Comparison of ENCODE assay signal across 8 cellular contexts in genomic region chr15:88894348-88894818, GRCh38. TPM values are rescaled to one million over a fixed set of nuclear protein-coding genes. Genes with fewer than 3 reads are reported as not detected.
A peak's percentile ranks its signal among the peaks of the same experiment; 100 is the strongest.
DNase-seq lines count a peak whose midpoint lies in the region; ATAC-seq and TF ChIP-seq lines count a peak whose summit lies in the region.

No MANE protein-coding gene starts in this region.

- peak overlapping the region; percentile 27 for H3K9ac ChIP-seq in Loucy (ENCODE audit: low read depth, low read length, poor library complexity, severe bottlenecking)

- H3K27ac ChIP-seq in 22Rv1 (no peak overlapping the region), suprapubic skin (no peak overlapping the region)

- peaks cover 23% of the 10 kb centered on the region for H3K4me1 ChIP-seq in Loucy (ENCODE audit: insufficient read depth, low read length, poor library complexity, severe bottlenecking)
- peaks cover 39% of the 10 kb centered on the region for H3K4me1 ChIP-seq in suprapubic skin

- ATAC-seq in GM18909 (IDR thresholded peaks at IDR 0.05; ENCODE audit: poor library complexity, unreplicated experiment): peak; percentile 55
- ATAC-seq in activated CD8-positive, alpha-beta T cell treated with anti-CD3 and anti-CD28 coated beads, Interleukin-2, amount 10 ng/mL, durations not matched to agents 7 days and 5 days: peak; percentile 70
- peak; percentile 76 for ATAC-seq in effector memory CD8-positive, alpha-beta T cell (replicated peaks)

- H3K4me3 ChIP-seq in Loucy (ENCODE audit: low read length, poor library complexity, severe bottlenecking) (peak overlapping the region; percentile 72), suprapubic skin (peak overlapping the region; percentile 50)

- CTCF ChIA-PET in activated CD8-positive, alpha-beta T cell treated with anti-CD3 and anti-CD28 coated beads, Interleukin-2, amount 10 ng/mL, durations not matched to agents 7 days and 5 days (lab: Charles Lee): interaction anchor here (0.6 to 3.1 kb wide), 7 partner anchors 9 to 280 kb away, joined by 3 to 34 read pairs (median 4); no protein-coding TSS in a partner anchor

- H3K9me2 ChIP-seq in Loucy (replicated peaks; ENCODE audit: low read depth, low read length): no peaks in the 10 kb centered on the region

- peaks cover 2% of the 10 kb centered on the region for H4K20me1 ChIP-seq in Loucy (ENCODE audit: insufficient read depth, low read length, poor library complexity, severe bottlenecking)

- TF ChIP-seq CTCF in 22Rv1 (IDR thresholded peaks at IDR 0.05) (peak; percentile 93), Loucy (conservative IDR thresholded peaks at IDR 0.05; ENCODE audit: low read length) (peak; percentile 68), nephron (IDR thresholded peaks at IDR 0.05; ENCODE audit: unreplicated experiment in 3 of 3) (peak; percentile 63 to 78 (median 74)), suprapubic skin (IDR thresholded peaks at IDR 0.05) (peak in 1 of 2 donors; percentile 65)

- POLR2A ChIA-PET in activated CD8-positive, alpha-beta T cell treated with anti-CD3 and anti-CD28 coated beads, Interleukin-2, amount 10 ng/mL, durations not matched to agents 7 days and 5 days (lab: Charles Lee): interaction anchor here (1.9 to 2.1 kb wide), 2 partner anchors 10 to 270 kb away, joined by 6 to 18 read pairs; no protein-coding TSS in a partner anchor

- 5% methylated on average over 19 of the region's 23 CpGs for WGBS in suprapubic skin

- H2AFZ ChIP-seq in Loucy (ENCODE audit: low read length): 0 out of 2 replicates have a peak overlapping the region, but pooled peaks have one; percentile 43

- peak; percentile 90 for DNase-seq in activated CD8-positive, alpha-beta T cell treated with anti-CD3 and anti-CD28 coated beads, Interleukin-2, amount 10 ng/mL, durations not matched to agents 7 days and 5 days
- peak; percentile 78 to 81 (median 79) for DNase-seq in effector memory CD8-positive, alpha-beta T cell
- DNase-seq in suprapubic skin (ENCODE audit: low spot score in 2 of 2): no peak
- no peak for DNase-seq in occipital lobe (lab: John Stamatoyannopoulos, UW)

- no peaks in the 10 kb centered on the region; the same call in 1 of the 2 replicates for H3K36me3 ChIP-seq in Loucy (ENCODE audit: insufficient read depth, low read length)
- H3K36me3 ChIP-seq in suprapubic skin: peaks cover 7% of the 10 kb centered on the region

- peak overlapping the region; percentile 84 for H3K4me3 Mint-ChIP-seq in activated CD8-positive, alpha-beta T cell treated with anti-CD3 and anti-CD28 coated beads, Interleukin-2, amount 10 ng/mL, durations not matched to agents 7 days and 5 days
- peak overlapping the region; percentile 78 to 84 for H3K4me3 Mint-ChIP-seq in effector memory CD8-positive, alpha-beta T cell
- peak overlapping the region; percentile 63 to 77 (median 70) for H3K4me3 Mint-ChIP-seq in nephron

- H3K4me1 Mint-ChIP-seq in activated CD8-positive, alpha-beta T cell treated with anti-CD3 and anti-CD28 coated beads, Interleukin-2, amount 10 ng/mL, durations not matched to agents 7 days and 5 days (ENCODE audit: low read depth): peaks cover 36% of the 10 kb centered on the region
- H3K4me1 Mint-ChIP-seq in effector memory CD8-positive, alpha-beta T cell (ENCODE audit: low read depth in 2 of 2): peaks cover 13 to 20% of the 10 kb centered on the region in 2 donors
- peaks cover 23% of the 10 kb centered on the region for H3K4me1 Mint-ChIP-seq in nephron

- TF ChIP-seq POLR2A in suprapubic skin (IDR thresholded peaks at IDR 0.05): no peak

- peak overlapping the region; percentile 77 for H3K27ac Mint-ChIP-seq in activated CD8-positive, alpha-beta T cell treated with anti-CD3 and anti-CD28 coated beads, Interleukin-2, amount 10 ng/mL, durations not matched to agents 7 days and 5 days
- H3K27ac Mint-ChIP-seq in effector memory CD8-positive, alpha-beta T cell: no peak overlapping the region
- H3K27ac Mint-ChIP-seq in nephron: no peak overlapping the region

- H3F3A ChIP-seq in Loucy (ENCODE audit: low read depth): no peaks in the 10 kb centered on the region

- H3K27me3 ChIP-seq in Loucy (ENCODE audit: insufficient read depth, low read length, poor library complexity, severe bottlenecking) (no peaks in the 10 kb centered on the region), suprapubic skin (peaks cover 6% of the 10 kb centered on the region)

- H3K36me3 Mint-ChIP-seq in activated CD8-positive, alpha-beta T cell treated with anti-CD3 and anti-CD28 coated beads, Interleukin-2, amount 10 ng/mL, durations not matched to agents 7 days and 5 days (ENCODE audit: low read depth): peaks cover 7% of the 10 kb centered on the region
- peaks cover 9% of the 10 kb centered on the region for H3K36me3 Mint-ChIP-seq in effector memory CD8-positive, alpha-beta T cell (ENCODE audit: insufficient read depth)
- no peaks in the 10 kb centered on the region for H3K36me3 Mint-ChIP-seq in nephron (ENCODE audit: low read depth)

- H3K9me3 ChIP-seq in Loucy (ENCODE audit: insufficient read depth, low read depth, low read length) (no peaks in the 10 kb centered on the region), suprapubic skin (no peaks in the 10 kb centered on the region)

- H3K27me3 Mint-ChIP-seq in activated CD8-positive, alpha-beta T cell treated with anti-CD3 and anti-CD28 coated beads, Interleukin-2, amount 10 ng/mL, durations not matched to agents 7 days and 5 days (ENCODE audit: low read depth): no peaks in the 10 kb centered on the region
- H3K27me3 Mint-ChIP-seq in effector memory CD8-positive, alpha-beta T cell: peaks cover 0 to 8% of the 10 kb centered on the region in 2 donors
- H3K27me3 Mint-ChIP-seq in nephron (ENCODE audit: low read depth): peaks cover 59% of the 10 kb centered on the region

- peak overlapping the region; percentile 80 for H3K4me2 ChIP-seq in Loucy (ENCODE audit: low read depth, low read length, poor library complexity, severe bottlenecking)

- TF ChIP-seq EP300 in suprapubic skin (IDR thresholded peaks at IDR 0.05): no peak

- no peaks in the 10 kb centered on the region for H3K9me3 Mint-ChIP-seq in activated CD8-positive, alpha-beta T cell treated with anti-CD3 and anti-CD28 coated beads, Interleukin-2, amount 10 ng/mL, durations not matched to agents 7 days and 5 days (ENCODE audit: insufficient read depth)
- H3K9me3 Mint-ChIP-seq in effector memory CD8-positive, alpha-beta T cell: no peaks in the 10 kb centered on the region
- no peaks in the 10 kb centered on the region for H3K9me3 Mint-ChIP-seq in nephron

- H3K79me2 ChIP-seq in Loucy (ENCODE audit: insufficient read depth, low read length): no peaks in the 10 kb centered on the region

RNA-seq across cellular contexts. Expression of gene HAPLN3, which starts 1.0 kb away (rescaled TPM):
- total RNA-seq in activated CD8-positive, alpha-beta T cell treated with anti-CD3 and anti-CD28 coated beads, Interleukin-2, amount 10 ng/mL, durations not matched to agents 7 days and 5 days: 10 to 100 TPM; 75.7 to 79.0 TPM
- total RNA-seq in suprapubic skin (10 to 100 TPM in 1 of 4 donors, 1 to 10 TPM in 3; 4.8 to 14.6 (median 8.9) TPM), occipital lobe (8.7 TPM)

RNA-seq across cellular contexts. Expression of gene MFGE8, which starts 18.8 kb away (rescaled TPM):
- 10 to 100 TPM; 34.7 to 44.8 TPM for total RNA-seq in activated CD8-positive, alpha-beta T cell treated with anti-CD3 and anti-CD28 coated beads, Interleukin-2, amount 10 ng/mL, durations not matched to agents 7 days and 5 days
- total RNA-seq in suprapubic skin (100 to 1,000 TPM; 154 to 211 (median 171) TPM), occipital lobe (15.9 TPM)

Comparison
In these comparisons a context has a peak if more than half of its experiments do, and no peak if none do; other contexts are left out.
1. DNase-seq: peak in activated CD8-positive, alpha-beta T cell treated with anti-CD3 and anti-CD28 coated beads, Interleukin-2, amount 10 ng/mL, durations not matched to agents 7 days and 5 days (single experiment) and effector memory CD8-positive, alpha-beta T cell (3 of 3); none in suprapubic skin (0 of 2) and occipital lobe (single experiment).
2. Peak in every context shown above with its lines, with median percentiles within 50 percentile points of each other: ATAC-seq and H3K4me3 Mint-ChIP-seq.